23 cellular contexts compared by ENCODE assay signal in genomic region chr2:162041465-162041864, GRCh38. TPM values are rescaled to one million over a fixed set of nuclear protein-coding genes. Genes with fewer than 3 reads are reported as not detected.
DNase-seq lines count a peak whose midpoint lies in the region; ATAC-seq and TF ChIP-seq lines count a peak whose summit lies in the region.
"Had no signal": no experiment of that assay in that cellular context is flagged by ENCODE, and none has a peak within 500 bp of the region (broad histone marks: within the 10 kb centered on the region; RNA-seq: fewer than 3 reads in every experiment).

No MANE protein-coding gene starts in this region.

- ATAC-seq in GM19324 (IDR thresholded peaks at IDR 0.05; ENCODE audit: low FRiP score, unreplicated experiment), result no peak
- ATAC-seq: CD8-positive, alpha-beta T cell had no signal

- dilution Hi-C loops in mammary epithelial cell (cut with HindIII; ENCODE audit: low sequenced_read_pairs), result no loop called here

- no peaks in the 10 kb centered on the region for H3K4me1 ChIP-seq in GM23248 (ENCODE audit: insufficient read depth)
- no peaks in the 10 kb centered on the region for H3K4me1 ChIP-seq in mammary epithelial cell (ENCODE audit: insufficient read depth, low read length)

- no TSS peak for BruUV-seq in mammary epithelial cell (replicated peaks; lab: Mats Ljungman, UMichigan)

- no peaks in the 10 kb centered on the region for H3K36me3 ChIP-seq in GM23248 (ENCODE audit: low read depth)
- no peaks in the 10 kb centered on the region for H3K36me3 ChIP-seq in mammary epithelial cell (ENCODE audit: insufficient read depth, low read length)
- H3K36me3 ChIP-seq: MG63 had no signal

- CTCF ChIA-PET in mammary epithelial cell (lab: Charles Lee; ENCODE audit: low non-redundant PET), result no interaction called here

- H4K20me1 ChIP-seq in GM23248 (ENCODE audit: insufficient read depth) (no peaks in the 10 kb centered on the region), mammary epithelial cell (ENCODE audit: insufficient read depth, low read length) (no peaks in the 10 kb centered on the region)

- H2AFZ ChIP-seq in GM23248 (no peak overlapping the region), mammary epithelial cell (ENCODE audit: low read depth, low read length) (no peak overlapping the region)

- DNase-seq in AG20443 (ENCODE audit: low spot score) (peak; percentile 19), GM23248 (peak; percentile 25), mammary epithelial cell (peak; percentile 42), renal cortical epithelial cell (ENCODE audit: low read depth) (peak; percentile 67), DMS153 treated with DMSO at 0.1 percent for 48 hours (lab: John Stamatoyannopoulos, UW; ENCODE audit: unreplicated experiment) (no peak), KG1 (lab: John Stamatoyannopoulos, UW) (no peak)
- DNase-seq: AML-193; C1 segment of cervical spinal cord; CD8-positive, alpha-beta T cell; DMS53; GDM1; Kasumi-1; MG63; NCI-H1048; NCI-H1417 treated with DMSO at 0.1 percent for 48 hours; NCI-H187; NCI-H2107; NCI-H510A treated with DMSO at 0.1 percent for 48 hours; NCI-H748 treated with DMSO at 0.1 percent for 48 hours; SHP77 treated with DMSO at 0.1 percent for 48 hours had no signal

- in situ Hi-C loops in GM23248 (cut with MboI) (no loop called here), mammary epithelial cell (cut with MboI; ENCODE audit: low sequenced_read_pairs in 2 of 2) (no loop called here)

- H3K9me2 ChIP-seq in GM23248 (ENCODE audit: insufficient read depth), result no peaks in the 10 kb centered on the region

- 15 to 17% methylated on average over 1 of the region's 1 CpG for WGBS in GM23248 (ENCODE audit: low coverage in 1 of 2, low lambda C conversion rate in 2 of 2, missing lambda C conversion rate in 2 of 2), 2 experiments
- 71% methylated on average over 1 of the region's 1 CpG for WGBS in mammary epithelial cell (ENCODE audit: low coverage, missing lambda C conversion rate)

- H3K9me3 ChIP-seq in GM23248 (ENCODE audit: low read depth) (no peaks in the 10 kb centered on the region), mammary epithelial cell (replicated peaks; ENCODE audit: insufficient read depth, low read length) (no peaks in the 10 kb centered on the region)
- H3K9me3 ChIP-seq: MG63 had no signal

- TF ChIP-seq CTCF in mammary epithelial cell (conservative IDR thresholded peaks at IDR 0.05 in 1 of 2, IDR thresholded peaks at IDR 0.05 in 1 of 2; ENCODE audit: extremely low read depth in 1 of 2, insufficient read depth in 1 of 2, low read depth in 1 of 2, low read length in 2 of 2), result no peak

- no peaks in the 10 kb centered on the region for H3K27me3 ChIP-seq in GM23248 (replicated peaks; ENCODE audit: insufficient read depth)
- no peaks in the 10 kb centered on the region for H3K27me3 ChIP-seq in mammary epithelial cell (ENCODE audit: insufficient read depth, low read length)
- H3K27me3 ChIP-seq: MG63 had no signal

- H3K9ac ChIP-seq in GM23248 (no peak overlapping the region), mammary epithelial cell (ENCODE audit: insufficient read depth, low read length) (no peak overlapping the region)

- H3K79me2 ChIP-seq in GM23248 (ENCODE audit: insufficient read depth) (no peaks in the 10 kb centered on the region), mammary epithelial cell (ENCODE audit: insufficient read depth, low read length) (no peaks in the 10 kb centered on the region)

- H3K27ac ChIP-seq in GM23248 (no peak overlapping the region), mammary epithelial cell (ENCODE audit: insufficient read depth, low read depth, low read length) (no peak overlapping the region)
- H3K27ac ChIP-seq: RWPE1, SK-N-MC had no signal

- intact Hi-C loops in mammary epithelial cell (cut with micrococcal nuclease), result no loop called here

- H3K4me2 ChIP-seq in GM23248 (ENCODE audit: unreplicated experiment), result no peak overlapping the region
- H3K4me2 ChIP-seq in mammary epithelial cell (ENCODE audit: insufficient read depth, low read depth, low read length), result no peak overlapping the region

- H3F3A ChIP-seq in GM23248 (ENCODE audit: insufficient read depth), result no peaks in the 10 kb centered on the region

- H3K4me3 ChIP-seq in GM23248, result no peak overlapping the region
- no peak overlapping the region for H3K4me3 ChIP-seq in mammary epithelial cell (replicated peaks in 1 of 3; ENCODE audit: insufficient read depth in 1 of 3, low read depth in 2 of 3, low read length in 3 of 3)
- H3K4me3 ChIP-seq: MG63, SK-N-MC had no signal

RNA-seq across cellular contexts. Expression of gene DPP4, which starts 32.5 kb away (rescaled TPM):
- total RNA-seq in GM23248 (2014; rRNA removed; shearing (Covaris generic)), result 33.5 and 39.9 TPM in 2 replicates
- polyA plus RNA-seq in GM23248 (2016; fragmentation: Nextera tagmentation; extraction: Ambion mirVana) (30.1 and 31.6 TPM in 2 replicates), mammary epithelial cell (0.24 TPM)
- total RNA-seq in mammary epithelial cell (1 to 10 TPM in 1 of 2 donors, under 1 TPM in 1; 0.61 to 7.8 TPM), renal cortical epithelial cell (65.7 and 374 TPM in 2 replicates)
- not detected for polyA minus RNA-seq in mammary epithelial cell

Comparison
In these comparisons a context has a peak if more than half of its experiments do, and no peak if none do; other contexts are left out.
1. DNase-seq: peak in AG20443 (single experiment), GM23248 (single experiment), mammary epithelial cell (single experiment) and renal cortical epithelial cell (single experiment); none in DMS153 treated with DMSO at 0.1 percent for 48 hours (single experiment) and KG1 (single experiment).